18 cellular contexts compared by ENCODE assay signal in genomic region chr10:44650576-44651394, GRCh38.
A peak's percentile ranks its signal among the peaks of the same experiment; 100 is the strongest.
DNase-seq lines count a peak whose midpoint lies in the region; ATAC-seq, FAIRE-seq and TF ChIP-seq lines count a peak whose summit lies in the region.
"Had no signal": no experiment of that assay in that cellular context is flagged by ENCODE, and none has a peak within 500 bp of the region (broad histone marks: within the 10 kb centered on the region; RNA-seq: fewer than 3 reads in every experiment).

No MANE protein-coding gene starts in this region.

- H3K36me3 ChIP-seq in left ventricle myocardium inferior, result no peaks in the 10 kb centered on the region
- H3K36me3 ChIP-seq: upper lobe of left lung had no signal

- no peak for FAIRE-seq in H54 (lab: Jason Lieb, UNC)
- FAIRE-seq: endothelial cell of umbilical vein had no signal

- intact Hi-C loops in left ventricle myocardium inferior (cut with micrococcal nuclease) (no loop called here), Right ventricle myocardium inferior (cut with DNase I) (no loop called here)

- no peak overlapping the region for H3K4me3 ChIP-seq in left ventricle myocardium inferior
- H3K4me3 ChIP-seq in cardiac fibroblast (replicated peaks in 1 of 2; ENCODE audit: low read depth in 2 of 2, low read length in 2 of 2), result no peak overlapping the region
- H3K4me3 ChIP-seq: coronary artery, upper lobe of left lung had no signal

- H3K27me3 ChIP-seq in left ventricle myocardium inferior (ENCODE audit: low read depth), result no peaks in the 10 kb centered on the region
- H3K27me3 ChIP-seq: upper lobe of left lung had no signal

- DNase-seq in left ventricle myocardium inferior (peak; percentile 20), Right ventricle myocardium inferior (ENCODE audit: missing footprints) (no peak), cardiac fibroblast (ENCODE audit: low read depth in 2 of 2) (peak; percentile 44 to 50), medulla oblongata (ENCODE audit: extremely low spot score) (peak; percentile 63), AG08396 (ENCODE audit: low spot score) (no peak), H54 (ENCODE audit: insufficient read length, low spot score) (no peak), retina (no peak)
- DNase-seq: activated gamma-delta T cell treated with Interleukin-2 at 50 U/mL for 16 hours; CD4-positive, alpha-beta T cell; DMS79 treated with DMSO at 0.1 percent for 48 hours; mammary epithelial cell; NCI-H2107; NCI-H82; PC-3; upper lobe of left lung had no signal

- peaks cover 12% of the 10 kb centered on the region for H3K4me1 ChIP-seq in left ventricle myocardium inferior
- H3K4me1 ChIP-seq: upper lobe of left lung had no signal

- TF ChIP-seq POLR2A in H54 (IDR thresholded peaks at IDR 0.05; ENCODE audit: low read depth, low read length), result no peak

- no peak for ATAC-seq in Right ventricle myocardium inferior
- ATAC-seq in HG02610 (IDR thresholded peaks at IDR 0.05; ENCODE audit: unreplicated experiment), result no peak
- ATAC-seq: PC-3 had no signal

- TF ChIP-seq CTCF in left ventricle myocardium inferior (IDR thresholded peaks at IDR 0.05; ENCODE audit: borderline replicate concordance), result no peak
- no peak for TF ChIP-seq CTCF in cardiac fibroblast (IDR thresholded peaks at IDR 0.05; ENCODE audit: low read depth, low read length)

- H3K27ac ChIP-seq in left ventricle myocardium inferior (replicated peaks), result no peak overlapping the region
- H3K27ac ChIP-seq: coronary artery, upper lobe of left lung had no signal

- peaks cover 22% of the 10 kb centered on the region for H3K9me3 ChIP-seq in left ventricle myocardium inferior (replicated peaks)
- H3K9me3 ChIP-seq: upper lobe of left lung had no signal

Comparison
In these comparisons a context has a peak if more than half of its experiments do, and no peak if none do; other contexts are left out.
1. DNase-seq: peak in left ventricle myocardium inferior (single experiment), cardiac fibroblast (2 of 2) and medulla oblongata (single experiment); none in Right ventricle myocardium inferior (single experiment), AG08396 (single experiment), H54 (single experiment) and retina (single experiment).